In the genomic region with DNA sequence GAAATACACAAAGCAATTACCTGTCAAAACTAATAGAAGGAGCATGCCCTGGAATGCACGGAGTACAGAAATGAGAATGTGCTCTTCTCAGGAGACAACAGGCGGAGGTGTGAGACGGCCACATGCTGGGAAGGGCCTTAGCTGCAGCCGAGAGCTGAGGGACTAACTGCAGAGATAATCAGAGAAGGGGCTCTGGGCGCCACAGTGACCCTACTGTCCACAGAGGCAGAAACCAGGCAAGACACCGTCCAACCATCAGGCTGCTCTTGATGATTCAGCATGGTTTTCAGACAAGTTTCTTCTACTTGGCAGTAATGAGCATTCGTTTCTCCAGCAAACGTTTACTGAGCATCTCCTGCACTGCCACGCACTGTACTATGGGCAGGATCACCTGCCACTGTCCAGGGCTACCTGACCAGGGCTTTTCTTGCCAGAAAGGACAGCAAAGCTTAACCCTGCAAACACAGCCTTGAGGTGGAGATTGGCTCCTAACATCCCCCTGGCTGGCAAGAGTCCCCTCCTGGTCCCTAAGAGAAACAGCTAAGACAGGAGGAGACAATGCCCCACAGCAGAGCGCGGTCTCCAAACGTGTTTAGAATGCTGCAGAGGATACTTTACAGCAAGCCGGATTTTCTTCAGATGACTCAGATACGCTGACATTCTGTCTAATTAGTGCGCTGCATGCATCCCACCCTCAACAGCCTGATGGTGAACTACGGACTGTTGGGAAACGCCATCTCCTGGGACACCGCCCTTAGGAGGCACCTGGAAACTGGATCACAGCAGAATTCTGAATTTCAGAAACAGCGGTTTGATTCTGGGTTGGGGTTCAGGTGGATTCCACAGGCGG, we compare ENCODE assay signal across 1 cellular context.
TF ChIP-seq lines count a peak whose summit lies in the region.

No MANE protein-coding gene starts in this region.

TF ChIP-seq in K562, 482 proteins besides CTCF, POLR2A, EP300 and RAD21 (continued from another document):
- peak; percentile 4; the same call in 1 of the 2 replicates for TF ChIP-seq C11orf30 (IDR thresholded peaks at IDR 0.05; ENCODE audit: low read depth)
- TF ChIP-seq, protein P1, sequence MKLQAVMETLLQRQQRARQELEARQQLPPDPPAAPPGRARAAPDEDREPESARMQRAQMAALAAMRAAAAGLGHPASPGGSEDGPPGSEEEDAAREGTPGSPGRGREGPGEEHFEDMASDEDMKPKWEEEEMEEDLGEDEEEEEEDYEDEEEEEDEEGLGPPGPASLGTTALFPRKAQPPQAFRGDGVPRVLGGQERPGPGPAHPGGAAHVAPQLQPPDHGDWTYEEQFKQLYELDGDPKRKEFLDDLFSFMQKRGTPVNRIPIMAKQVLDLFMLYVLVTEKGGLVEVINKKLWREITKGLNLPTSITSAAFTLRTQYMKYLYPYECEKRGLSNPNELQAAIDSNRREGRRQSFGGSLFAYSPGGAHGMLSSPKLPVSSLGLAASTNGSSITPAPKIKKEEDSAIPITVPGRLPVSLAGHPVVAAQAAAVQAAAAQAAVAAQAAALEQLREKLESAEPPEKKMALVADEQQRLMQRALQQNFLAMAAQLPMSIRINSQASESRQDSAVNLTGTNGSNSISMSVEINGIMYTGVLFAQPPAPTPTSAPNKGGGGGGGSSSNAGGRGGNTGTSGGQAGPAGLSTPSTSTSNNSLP (IDR thresholded peaks at IDR 0.05; ENCODE audit: borderline replicate concordance, low read depth, low read length), result no peak
- TF ChIP-seq EGR1 (conservative IDR thresholded peaks at IDR 0.05), result no peak
